In the genomic region with DNA sequence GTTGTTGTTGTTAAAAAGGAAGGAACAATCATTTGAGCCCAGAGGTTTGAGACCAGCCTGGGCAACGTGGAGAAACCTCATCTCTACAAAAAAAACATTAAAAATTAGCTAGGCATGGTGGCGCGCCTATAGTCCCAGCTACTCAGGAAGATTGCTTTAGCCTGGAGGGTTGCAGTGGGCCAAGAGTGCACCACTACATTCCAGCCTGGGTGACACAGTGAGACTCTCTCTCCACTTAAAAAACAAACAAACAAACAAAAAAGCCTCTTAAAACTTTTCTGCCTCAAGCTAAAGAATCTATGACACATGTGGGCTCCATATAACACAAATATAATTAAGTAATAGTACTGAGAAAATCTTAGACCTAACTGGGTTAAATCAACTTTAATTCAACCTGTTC, we compare ENCODE assay signal across 17 cellular contexts. TPM values are rescaled to one million over a fixed set of nuclear protein-coding genes. Genes with fewer than 3 reads are reported as not detected.
"Had no signal": no experiment of that assay in that cellular context is flagged by ENCODE, and none has a peak within 500 bp of the region (broad histone marks: within the 10 kb centered on the region; RNA-seq: fewer than 3 reads in every experiment).

No MANE protein-coding gene starts in this region.

- H3K27me3 Mint-ChIP-seq: activated CD4-positive, alpha-beta memory T cell treated with anti-CD3 and anti-CD28 coated beads for 36 hours; naive thymus-derived CD8-positive, alpha-beta T cell; progenitor cell of endocrine pancreas had no signal

- H3K4me1 ChIP-seq: neural progenitor cell had no signal

- H3K27ac ChIP-seq: epithelial cell of prostate, neural progenitor cell, spleen, thoracic aorta had no signal

- H3K4me3 Mint-ChIP-seq: activated CD4-positive, alpha-beta memory T cell treated with anti-CD3 and anti-CD28 coated beads for 36 hours; mesothelial cell of epicardium; neural progenitor cell; T-helper 1 cell treated with Interleukin-12 subunit alpha and Interleukin-12 subunit beta and Interleukin-4 antibody, amounts not matched to agents 30 μg/mL and 1 μg/mL, for 36 hours had no signal

- H3K4me1 Mint-ChIP-seq: mesothelial cell of epicardium had no signal

- H3K9ac ChIP-seq: neural progenitor cell had no signal

- H3K9me3 ChIP-seq: spleen, thoracic aorta had no signal

- H3K4me2 ChIP-seq: neural progenitor cell had no signal

- DNase-seq: activated CD4-positive, alpha-beta memory T cell treated with anti-CD3 and anti-CD28 coated beads for 36 hours; activated CD4-positive, alpha-beta T cell treated with anti-CD3 and anti-CD28 coated beads for 48 hours; activated CD4-positive, CD25-positive, alpha-beta regulatory T cell; kidney; naive thymus-derived CD8-positive, alpha-beta T cell; spleen; stimulated activated CD4-positive, alpha-beta T cell treated with anti-CD3 and anti-CD28 coated beads, Interleukin-4, amount 100 ng/mL, for 24 hours; stimulated activated naive CD4-positive, alpha-beta T cell treated with Interleukin-2 at 50 U/mL for 16 hours; T1000 had no signal

- H3K9me3 Mint-ChIP-seq: activated CD4-positive, alpha-beta memory T cell treated with anti-CD3 and anti-CD28 coated beads for 36 hours; mesothelial cell of epicardium; naive thymus-derived CD8-positive, alpha-beta T cell; neural progenitor cell; T-helper 1 cell treated with Interleukin-12 subunit alpha and Interleukin-12 subunit beta and Interleukin-4 antibody, amounts not matched to agents 30 μg/mL and 1 μg/mL, for 36 hours had no signal

- H3K27me3 ChIP-seq: neural progenitor cell, spleen had no signal

- H3K4me3 ChIP-seq: neural progenitor cell, spleen, thoracic aorta had no signal

- ATAC-seq: naive thymus-derived CD8-positive, alpha-beta T cell had no signal

- H3K27ac Mint-ChIP-seq: activated CD4-positive, alpha-beta memory T cell treated with anti-CD3 and anti-CD28 coated beads for 36 hours; mesothelial cell of epicardium; neural progenitor cell; T-helper 1 cell treated with Interleukin-12 subunit alpha and Interleukin-12 subunit beta and Interleukin-4 antibody, amounts not matched to agents 30 μg/mL and 1 μg/mL, for 36 hours had no signal

- H3K36me3 ChIP-seq: neural progenitor cell had no signal

RNA-seq across cellular contexts. Expression of a gene that starts 40.9 kb away (rescaled TPM):
- total RNA-seq: activated CD4-positive, alpha-beta memory T cell treated with anti-CD3 and anti-CD28 coated beads for 36 hours; chondrocyte; fibroblast of villous mesenchyme; thoracic aorta had no signal
